In genomic region chrX:119467433-119467832, GRCh38 we compare ENCODE assay signal across 9 cellular contexts. TPM values are rescaled to one million over a fixed set of nuclear protein-coding genes. Genes with fewer than 3 reads are reported as not detected.
DNase-seq lines count a peak whose midpoint lies in the region; ATAC-seq and TF ChIP-seq lines count a peak whose summit lies in the region.
"Had no signal": no experiment of that assay in that cellular context is flagged by ENCODE, and none has a peak within 500 bp of the region (broad histone marks: within the 10 kb centered on the region; RNA-seq: fewer than 3 reads in every experiment).

No MANE protein-coding gene starts in this region.

- H3K4me3 ChIP-seq in SK-N-SH (ENCODE audit: low read depth in 2 of 2, low read length in 1 of 2) (peak overlapping the region; percentile 72 to 88; a peak in 2 of 4 replicates), neural progenitor cell (no peak overlapping the region)
- peak overlapping the region; percentile 54 for H3K4me3 ChIP-seq in Jurkat, Clone E6-1 (ENCODE audit: low read length)

- peaks cover 5 to 10% of the 10 kb centered on the region in 2 experiments; a peak in 1 of 4 replicates for H3K4me1 ChIP-seq in SK-N-SH (ENCODE audit: control insufficient read depth in 1 of 2, insufficient read depth in 2 of 2, low read depth in 1 of 2, low read length in 1 of 2)
- no peaks in the 10 kb centered on the region for H3K4me1 ChIP-seq in neural progenitor cell

- TF ChIP-seq EP300 in SK-N-SH (IDR thresholded peaks at IDR 0.05; ENCODE audit: borderline replicate concordance in 1 of 2, low read depth in 1 of 2, low read length in 1 of 2) = no peak

- no peaks in the 10 kb centered on the region for H3K27me3 Mint-ChIP-seq in brain
- H3K27me3 Mint-ChIP-seq in neural progenitor cell (ENCODE audit: insufficient read depth, low read depth) = peaks cover 7% of the 10 kb centered on the region
- H3K27me3 Mint-ChIP-seq: central memory CD8-positive, alpha-beta T cell had no signal

- 45% methylated on average over 6 of the region's 6 CpGs for WGBS in SK-N-SH (ENCODE audit: low lambda C conversion rate)

- POLR2A ChIA-PET in SK-N-SH (lab: Yijun Ruan, JAX) = no interaction called here

- H3K27ac ChIP-seq in SK-N-SH (ENCODE audit: low read depth in 2 of 2, low read length in 1 of 2) = no peak overlapping the region
- H3K27ac ChIP-seq in neural progenitor cell = no peak overlapping the region

- H3K79me2 ChIP-seq in SK-N-SH (ENCODE audit: insufficient read depth) (peaks cover 17% of the 10 kb centered on the region; the same call in 1 of the 2 replicates), neural progenitor cell (ENCODE audit: low read depth) (peaks cover 5% of the 10 kb centered on the region)

- no peak for DNase-seq in SK-N-SH
- no peak for DNase-seq in Jurkat, Clone E6-1 (ENCODE audit: low read depth, low spot score)
- no peak for DNase-seq in neural progenitor cell (ENCODE audit: low spot score)
- no peak for DNase-seq in NCI-H1694 (lab: John Stamatoyannopoulos, UW)

- CTCF ChIA-PET in SK-N-SH (lab: Yijun Ruan, JAX) = interaction anchor here (1.7 to 1.8 kb wide), 2 partner anchors 45 to 49 kb away, joined by 5 read pairs; no protein-coding TSS in a partner anchor

- H3K4me2 ChIP-seq in SK-N-SH (0 out of 2 replicates have a peak overlapping the region, but pooled peaks have one; percentile 59), neural progenitor cell (peak overlapping the region; percentile 74)

- H3K27ac Mint-ChIP-seq in brain (no peak overlapping the region), neural progenitor cell (no peak overlapping the region)

- H3K4me1 Mint-ChIP-seq in brain (peaks cover 19% of the 10 kb centered on the region), neural progenitor cell (peaks cover 4% of the 10 kb centered on the region)

- H3K4me3 Mint-ChIP-seq in brain (peak overlapping the region in 4 of 5 experiments; percentile 86 to 90 (median 86)), neural progenitor cell (peak overlapping the region; percentile 79)

- peaks cover 0 to 7% (median 0%) of the 10 kb centered on the region in 5 experiments for H3K9me3 Mint-ChIP-seq in brain
- H3K9me3 Mint-ChIP-seq in neural progenitor cell = peaks cover 7% of the 10 kb centered on the region
- H3K9me3 Mint-ChIP-seq: central memory CD8-positive, alpha-beta T cell had no signal

- H3K9me2 ChIP-seq in SK-N-SH = no peaks in the 10 kb centered on the region

- H3K36me3 ChIP-seq in SK-N-SH (replicated peaks in 1 of 2; ENCODE audit: control insufficient read depth in 1 of 2, insufficient read depth in 2 of 2, low read length in 1 of 2) (peaks cover 14 to 17% of the 10 kb centered on the region in 2 experiments), neural progenitor cell (no peaks in the 10 kb centered on the region)

- TF ChIP-seq RAD21 in SK-N-SH (IDR thresholded peaks at IDR 0.05; ENCODE audit: low read length) = no peak

- H3K27me3 ChIP-seq in SK-N-SH (ENCODE audit: insufficient read depth) = peaks cover 7% of the 10 kb centered on the region; the same call in 1 of the 2 replicates
- H3K27me3 ChIP-seq in neural progenitor cell = no peaks in the 10 kb centered on the region

- H3K9me3 ChIP-seq in SK-N-SH = no peaks in the 10 kb centered on the region
- H3K9me3 ChIP-seq in neural progenitor cell (ENCODE audit: low read depth) = no peaks in the 10 kb centered on the region

- peaks cover 20% of the 10 kb centered on the region for H3K36me3 Mint-ChIP-seq in brain
- peaks cover 9% of the 10 kb centered on the region for H3K36me3 Mint-ChIP-seq in neural progenitor cell

- H3F3A ChIP-seq in SK-N-SH (replicated peaks; ENCODE audit: insufficient read depth) (peaks cover 7% of the 10 kb centered on the region), neural progenitor cell (ENCODE audit: low read depth) (no peaks in the 10 kb centered on the region)

- peaks cover 10% of the 10 kb centered on the region for H4K20me1 ChIP-seq in SK-N-SH (ENCODE audit: insufficient read depth)
- peaks cover 8% of the 10 kb centered on the region for H4K20me1 ChIP-seq in neural progenitor cell (ENCODE audit: low read depth)

- H2AFZ ChIP-seq in SK-N-SH (ENCODE audit: low read depth) (no peak overlapping the region; the same call in 1 of the 2 replicates), neural progenitor cell (replicated peaks) (no peak overlapping the region)

- H3K9ac ChIP-seq in SK-N-SH (no peak overlapping the region), neural progenitor cell (no peak overlapping the region)

- ATAC-seq in SK-N-SH treated with all-trans-retinoic acid at 6 μM for 48 hours (no peak), HG02885 (IDR thresholded peaks at IDR 0.05; ENCODE audit: poor library complexity, unreplicated experiment) (no peak), HG02981 (IDR thresholded peaks at IDR 0.05; ENCODE audit: unreplicated experiment) (no peak)

- no peak for TF ChIP-seq CTCF in SK-N-SH (IDR thresholded peaks at IDR 0.05)
- no peak for TF ChIP-seq CTCF in brain (conservative IDR thresholded peaks at IDR 0.05)
- no peak for TF ChIP-seq CTCF in neural progenitor cell (IDR thresholded peaks at IDR 0.05)

TF ChIP-seq in SK-N-SH, 30 proteins besides CTCF, POLR2A, EP300 and RAD21 (continues in another document):
- TF ChIP-seq POLR2AphosphoS5 (IDR thresholded peaks at IDR 0.05; ENCODE audit: low read depth, low read length) = no peak
- no peak for TF ChIP-seq CHD2 (IDR thresholded peaks at IDR 0.05; ENCODE audit: low read length, partially characterized antibody)
- TF ChIP-seq RFX5 (IDR thresholded peaks at IDR 0.05; ENCODE audit: low read length) = no peak
- TF ChIP-seq SMC3 (IDR thresholded peaks at IDR 0.05; ENCODE audit: low read depth, low read length) = no peak
- TF ChIP-seq ZBTB33 (IDR thresholded peaks at IDR 0.05; ENCODE audit: borderline replicate concordance, low read depth) = no peak
- no peak for TF ChIP-seq GATA2 (CRISPR knock-in tag; IDR thresholded peaks at IDR 0.05)
- TF ChIP-seq SIN3A (IDR thresholded peaks at IDR 0.05; ENCODE audit: borderline replicate concordance, low read depth, low read length) = no peak
- TF ChIP-seq RXRA (IDR thresholded peaks at IDR 0.05; ENCODE audit: borderline replicate concordance, low read depth) = no peak

TF ChIP-seq in SK-N-SH treated with all-trans-retinoic acid at 6 μM for 48 hours, 23 proteins besides CTCF, POLR2A, EP300 and RAD21:
- TF ChIP-seq BACH2 (CRISPR knock-in tag; IDR thresholded peaks at IDR 0.05; ENCODE audit: borderline replicate concordance) (no peak), ZNF8 (CRISPR knock-in tag; IDR thresholded peaks at IDR 0.05) (no peak)

RNA-seq across cellular contexts. Expression of gene SLC25A5, which starts 0.8 kb away (rescaled TPM):
- 374 and 387 TPM in 2 replicates for polyA plus RNA-seq in SK-N-SH (2012; rRNA removed)
- polyA plus RNA-seq in SK-N-SH (2012; cell fraction: cytosol; rRNA removed) = 375 and 450 TPM in 2 replicates
- 166 and 201 TPM in 2 replicates for polyA plus RNA-seq in SK-N-SH (2012; cell fraction: nucleus; rRNA removed)
- 686 TPM for polyA plus RNA-seq in Jurkat, Clone E6-1 (2012; ENCODE audit: insufficient read depth, insufficient read length)
- 378 TPM for polyA plus RNA-seq in brain (ENCODE audit: insufficient read depth, low read depth, low replicate concordance)
- total RNA-seq in neural progenitor cell (ENCODE audit: low replicate concordance) = 205 and 289 TPM in 2 replicates
